In genomic region chr1:202156590-202156989, GRCh38 we compare ENCODE assay signal across 1 cellular context.
A peak's percentile ranks its signal among the peaks of the same experiment; 100 is the strongest.
TF ChIP-seq lines count a peak whose summit lies in the region.

No MANE protein-coding gene starts in this region.

TF ChIP-seq in K562, 482 proteins besides CTCF, POLR2A, EP300 and RAD21:
- TF ChIP-seq DMBX1 (CRISPR knock-in tag; IDR thresholded peaks at IDR 0.05; ENCODE audit: borderline replicate concordance) (no peak), CREM (IDR thresholded peaks at IDR 0.05; ENCODE audit: low read depth) (no peak), RBFOX2 (IDR thresholded peaks at IDR 0.05; ENCODE audit: low read depth, low read length) (peak; percentile 50), ZNF146 (CRISPR knock-in tag; IDR thresholded peaks at IDR 0.05; ENCODE audit: unreplicated experiment) (peak; percentile 17), NR2C2 (CRISPR knock-in tag; IDR thresholded peaks at IDR 0.05) (0 out of 2 replicates have a peak, but pooled peaks have one; percentile 22), NR2C2 (tag; IDR thresholded peaks at IDR 0.05) (no peak)
- TF ChIP-seq, protein P1, sequence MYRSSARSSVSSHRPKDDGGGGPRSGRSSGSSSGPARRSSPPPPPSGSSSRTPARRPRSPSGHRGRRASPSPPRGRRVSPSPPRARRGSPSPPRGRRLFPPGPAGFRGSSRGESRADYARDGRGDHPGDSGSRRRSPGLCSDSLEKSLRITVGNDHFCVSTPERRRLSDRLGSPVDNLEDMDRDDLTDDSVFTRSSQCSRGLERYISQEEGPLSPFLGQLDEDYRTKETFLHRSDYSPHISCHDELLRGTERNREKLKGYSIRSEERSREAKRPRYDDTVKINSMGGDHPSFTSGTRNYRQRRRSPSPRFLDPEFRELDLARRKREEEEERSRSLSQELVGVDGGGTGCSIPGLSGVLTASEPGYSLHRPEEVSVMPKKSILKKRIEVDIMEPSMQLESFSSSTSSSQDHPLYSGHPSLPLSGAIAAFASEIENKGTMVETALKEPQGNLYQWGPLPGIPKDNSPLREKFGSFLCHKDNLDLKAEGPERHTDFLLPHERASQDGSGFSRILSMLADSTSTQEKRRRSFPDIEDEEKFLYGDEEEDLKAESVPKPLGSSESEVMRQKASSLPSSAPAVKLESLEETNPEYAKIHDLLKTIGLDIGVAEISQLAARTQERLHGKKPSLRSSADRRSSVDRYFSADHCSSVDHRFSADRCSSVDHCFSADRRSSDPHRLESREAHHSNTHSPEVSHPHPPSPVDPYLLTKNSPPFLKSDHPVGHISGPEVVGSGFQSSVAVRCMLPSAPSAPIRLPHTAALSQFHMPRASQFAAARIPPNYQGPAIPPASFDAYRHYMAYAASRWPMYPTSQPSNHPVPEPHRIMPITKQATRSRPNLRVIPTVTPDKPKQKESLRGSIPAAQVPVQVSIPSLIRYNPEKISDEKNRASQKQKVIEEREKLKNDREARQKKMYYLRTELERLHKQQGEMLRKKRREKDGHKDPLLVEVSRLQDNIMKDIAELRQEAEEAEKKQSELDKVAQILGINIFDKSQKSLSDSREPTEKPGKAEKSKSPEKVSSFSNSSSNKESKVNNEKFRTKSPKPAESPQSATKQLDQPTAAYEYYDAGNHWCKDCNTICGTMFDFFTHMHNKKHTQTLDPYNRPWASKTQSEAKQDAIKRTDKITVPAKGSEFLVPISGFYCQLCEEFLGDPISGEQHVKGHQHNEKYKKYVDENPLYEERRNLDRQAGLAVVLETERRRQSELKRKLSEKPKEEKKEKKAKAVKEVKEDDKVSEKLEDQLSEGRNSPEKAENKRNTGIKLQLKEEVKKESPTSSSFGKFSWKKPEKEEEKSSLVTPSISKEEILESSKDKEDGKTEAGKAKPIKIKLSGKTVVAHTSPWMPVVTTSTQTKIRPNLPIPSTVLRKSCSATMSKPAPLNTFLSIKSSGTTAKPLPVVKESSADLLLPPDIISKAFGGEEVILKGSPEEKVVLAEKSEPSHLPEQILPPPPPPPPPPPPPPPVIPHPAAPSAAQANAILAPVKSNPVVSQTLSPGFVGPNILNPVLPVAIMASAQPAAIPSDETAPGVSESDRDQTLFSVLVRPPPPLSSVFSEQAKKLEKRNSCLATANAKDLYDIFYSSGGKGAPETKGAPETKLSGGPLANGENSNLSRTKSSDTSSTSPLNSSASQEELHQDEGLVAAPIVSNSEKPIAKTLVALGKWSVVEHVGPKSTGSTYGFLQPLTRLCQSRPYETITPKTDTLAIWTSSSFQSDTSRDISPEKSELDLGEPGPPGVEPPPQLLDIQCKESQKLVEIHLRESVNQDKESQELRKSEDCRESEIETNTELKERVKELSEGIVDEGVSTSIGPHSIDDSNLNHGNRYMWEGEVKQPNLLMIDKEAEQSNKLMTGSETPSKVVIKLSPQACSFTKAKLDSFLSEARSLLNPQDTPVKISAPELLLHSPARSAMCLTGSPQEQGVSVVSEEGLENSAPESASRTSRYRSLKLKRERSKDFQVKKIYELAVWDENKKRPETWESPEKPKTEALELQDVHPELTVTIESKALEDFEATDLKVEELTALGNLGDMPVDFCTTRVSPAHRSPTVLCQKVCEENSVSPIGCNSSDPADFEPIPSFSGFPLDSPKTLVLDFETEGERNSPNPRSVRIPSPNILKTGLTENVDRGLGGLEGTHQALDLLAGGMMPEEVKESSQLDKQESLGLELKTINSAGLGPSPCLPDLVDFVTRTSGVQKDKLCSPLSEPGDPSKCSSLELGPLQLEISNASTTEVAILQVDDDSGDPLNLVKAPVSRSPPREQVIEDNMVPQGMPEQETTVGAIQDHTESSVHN (IDR thresholded peaks at IDR 0.05; ENCODE audit: borderline replicate concordance in 1 of 2, low read depth in 1 of 2), result no peak
